1 cellular context compared by ENCODE assay signal in genomic region chr19:48907671-48908070, GRCh38.
TF ChIP-seq lines count a peak whose summit lies in the region.

No MANE protein-coding gene starts in this region.

TF ChIP-seq in HepG2, 621 proteins besides CTCF, POLR2A, EP300 and RAD21 (continued from another document):
- TF ChIP-seq SPEN (CRISPR knock-in tag; IDR thresholded peaks at IDR 0.05; ENCODE audit: low read depth) (peak; percentile 65; the same call in 1 of the 2 replicates), SP140L (CRISPR knock-in tag; IDR thresholded peaks at IDR 0.05; ENCODE audit: borderline replicate concordance) (no peak), HCFC1 (IDR thresholded peaks at IDR 0.05; ENCODE audit: low read depth, low read length) (no peak), ZNF639 (CRISPR knock-in tag; conservative IDR thresholded peaks at IDR 0.05) (0 out of 2 replicates have a peak, but pooled peaks have one; percentile 46), NONO (IDR thresholded peaks at IDR 0.05) (no peak), NONO (CRISPR knock-in tag; conservative IDR thresholded peaks at IDR 0.05) (peak; percentile 77), YY1 (IDR thresholded peaks at IDR 0.05; ENCODE audit: insufficient read depth, insufficient replicate concordance, low read depth, low read length) (no peak), MAFF (IDR thresholded peaks at IDR 0.05; ENCODE audit: low read depth, low read length) (peak; percentile 96), ZNF329 (CRISPR knock-in tag; IDR thresholded peaks at IDR 0.05; ENCODE audit: low read depth) (no peak), BCL6 (CRISPR knock-in tag; IDR thresholded peaks at IDR 0.05) (peak; percentile 68; the same call in 1 of the 2 replicates), EEA1 (CRISPR knock-in tag; IDR thresholded peaks at IDR 0.05; ENCODE audit: borderline replicate concordance) (no peak), ATF7 (IDR thresholded peaks at IDR 0.05) (no peak), ATF7 (CRISPR knock-in tag; IDR thresholded peaks at IDR 0.05) (peak; percentile 89), ZNF83 (CRISPR knock-in tag; IDR thresholded peaks at IDR 0.05; ENCODE audit: borderline replicate concordance) (no peak), ZNF703 (CRISPR knock-in tag; IDR thresholded peaks at IDR 0.05; ENCODE audit: borderline replicate concordance) (no peak), ERF (CRISPR knock-in tag; IDR thresholded peaks at IDR 0.05) (peak; percentile 39; the same call in 1 of the 2 replicates), MEIS2 (CRISPR knock-in tag; IDR thresholded peaks at IDR 0.05) (peak; percentile 41; the same call in 1 of the 2 replicates), ZBTB21 (CRISPR knock-in tag; IDR thresholded peaks at IDR 0.05) (0 out of 2 replicates have a peak, but pooled peaks have one; percentile 49), SMAD9 (CRISPR knock-in tag; IDR thresholded peaks at IDR 0.05) (no peak), ZNF678 (CRISPR knock-in tag; IDR thresholded peaks at IDR 0.05) (no peak), USF2 (IDR thresholded peaks at IDR 0.05; ENCODE audit: low read depth, low read length) (no peak), USF2 (CRISPR knock-in tag; IDR thresholded peaks at IDR 0.05; ENCODE audit: borderline replicate concordance) (no peak), YEATS2 (CRISPR knock-in tag; IDR thresholded peaks at IDR 0.05; ENCODE audit: borderline replicate concordance) (0 out of 2 replicates have a peak, but pooled peaks have one; percentile 32), NR2C2 (CRISPR knock-in tag; IDR thresholded peaks at IDR 0.05; ENCODE audit: borderline replicate concordance) (peak; percentile 94), ZEB1 (IDR thresholded peaks at IDR 0.05; ENCODE audit: insufficient replicate concordance, low read depth) (no peak), ZMYM3 (CRISPR knock-in tag; IDR thresholded peaks at IDR 0.05) (peak; percentile 46; the same call in 1 of the 2 replicates), SETDB1 (CRISPR knock-in tag; IDR thresholded peaks at IDR 0.05; ENCODE audit: borderline replicate concordance) (no peak), ZFX (CRISPR knock-in tag; IDR thresholded peaks at IDR 0.05; ENCODE audit: low read depth) (peak; percentile 49; the same call in 1 of the 2 replicates), ZFP1 (CRISPR knock-in tag; IDR thresholded peaks at IDR 0.05) (0 out of 2 replicates have a peak, but pooled peaks have one; percentile 37), ZSCAN25 (CRISPR knock-in tag; IDR thresholded peaks at IDR 0.05) (peak; percentile 96), RXRA (CRISPR knock-in tag; IDR thresholded peaks at IDR 0.05) (peak; percentile 86), ZNF350 (CRISPR knock-in tag; IDR thresholded peaks at IDR 0.05; ENCODE audit: borderline replicate concordance, low read depth) (peak; percentile 73; the same call in 1 of the 2 replicates), SKI (IDR thresholded peaks at IDR 0.05; ENCODE audit: partially characterized antibody) (peak; percentile 47), MEF2D (CRISPR knock-in tag; IDR thresholded peaks at IDR 0.05) (0 out of 2 replicates have a peak, but pooled peaks have one; percentile 43), YEATS4 (CRISPR knock-in tag; IDR thresholded peaks at IDR 0.05; ENCODE audit: borderline replicate concordance) (peak; percentile 53; the same call in 1 of the 2 replicates), MXD4 (CRISPR knock-in tag; IDR thresholded peaks at IDR 0.05) (peak; percentile 26; the same call in 1 of the 2 replicates), SNAPC2 (CRISPR knock-in tag; IDR thresholded peaks at IDR 0.05) (no peak), SNAI1 (CRISPR knock-in tag; IDR thresholded peaks at IDR 0.05; ENCODE audit: borderline replicate concordance) (no peak), HDAC2 (CRISPR knock-in tag; IDR thresholded peaks at IDR 0.05) (peak; percentile 85), KAT8 (CRISPR knock-in tag; IDR thresholded peaks at IDR 0.05) (peak; percentile 49; the same call in 1 of the 2 replicates), PHF21A (CRISPR knock-in tag; IDR thresholded peaks at IDR 0.05) (peak; percentile 76; the same call in 1 of the 2 replicates), FOXK1 (CRISPR knock-in tag; IDR thresholded peaks at IDR 0.05; ENCODE audit: borderline replicate concordance, low read depth) (peak; percentile 35; the same call in 1 of the 2 replicates), TOPORS (CRISPR knock-in tag; IDR thresholded peaks at IDR 0.05) (no peak), SP5 (CRISPR knock-in tag; IDR thresholded peaks at IDR 0.05; ENCODE audit: borderline replicate concordance, low read depth) (peak; percentile 75), TRAFD1 (CRISPR knock-in tag; IDR thresholded peaks at IDR 0.05; ENCODE audit: borderline replicate concordance) (peak; percentile 28; the same call in 1 of the 2 replicates), ZNF761 (CRISPR knock-in tag; conservative IDR thresholded peaks at IDR 0.05) (no peak), ZFY (CRISPR knock-in tag; IDR thresholded peaks at IDR 0.05) (0 out of 2 replicates have a peak, but pooled peaks have one; percentile 20)
- TF ChIP-seq, protein P1, sequence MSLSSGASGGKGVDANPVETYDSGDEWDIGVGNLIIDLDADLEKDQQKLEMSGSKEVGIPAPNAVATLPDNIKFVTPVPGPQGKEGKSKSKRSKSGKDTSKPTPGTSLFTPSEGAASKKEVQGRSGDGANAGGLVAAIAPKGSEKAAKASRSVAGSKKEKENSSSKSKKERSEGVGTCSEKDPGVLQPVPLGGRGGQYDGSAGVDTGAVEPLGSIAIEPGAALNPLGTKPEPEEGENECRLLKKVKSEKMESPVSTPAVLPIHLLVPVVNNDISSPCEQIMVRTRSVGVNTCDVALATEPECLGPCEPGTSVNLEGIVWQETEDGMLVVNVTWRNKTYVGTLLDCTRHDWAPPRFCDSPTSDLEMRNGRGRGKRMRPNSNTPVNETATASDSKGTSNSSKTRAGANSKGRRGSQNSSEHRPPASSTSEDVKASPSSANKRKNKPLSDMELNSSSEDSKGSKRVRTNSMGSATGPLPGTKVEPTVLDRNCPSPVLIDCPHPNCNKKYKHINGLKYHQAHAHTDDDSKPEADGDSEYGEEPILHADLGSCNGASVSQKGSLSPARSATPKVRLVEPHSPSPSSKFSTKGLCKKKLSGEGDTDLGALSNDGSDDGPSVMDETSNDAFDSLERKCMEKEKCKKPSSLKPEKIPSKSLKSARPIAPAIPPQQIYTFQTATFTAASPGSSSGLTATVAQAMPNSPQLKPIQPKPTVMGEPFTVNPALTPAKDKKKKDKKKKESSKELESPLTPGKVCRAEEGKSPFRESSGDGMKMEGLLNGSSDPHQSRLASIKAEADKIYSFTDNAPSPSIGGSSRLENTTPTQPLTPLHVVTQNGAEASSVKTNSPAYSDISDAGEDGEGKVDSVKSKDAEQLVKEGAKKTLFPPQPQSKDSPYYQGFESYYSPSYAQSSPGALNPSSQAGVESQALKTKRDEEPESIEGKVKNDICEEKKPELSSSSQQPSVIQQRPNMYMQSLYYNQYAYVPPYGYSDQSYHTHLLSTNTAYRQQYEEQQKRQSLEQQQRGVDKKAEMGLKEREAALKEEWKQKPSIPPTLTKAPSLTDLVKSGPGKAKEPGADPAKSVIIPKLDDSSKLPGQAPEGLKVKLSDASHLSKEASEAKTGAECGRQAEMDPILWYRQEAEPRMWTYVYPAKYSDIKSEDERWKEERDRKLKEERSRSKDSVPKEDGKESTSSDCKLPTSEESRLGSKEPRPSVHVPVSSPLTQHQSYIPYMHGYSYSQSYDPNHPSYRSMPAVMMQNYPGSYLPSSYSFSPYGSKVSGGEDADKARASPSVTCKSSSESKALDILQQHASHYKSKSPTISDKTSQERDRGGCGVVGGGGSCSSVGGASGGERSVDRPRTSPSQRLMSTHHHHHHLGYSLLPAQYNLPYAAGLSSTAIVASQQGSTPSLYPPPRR (CRISPR knock-in tag; IDR thresholded peaks at IDR 0.05; ENCODE audit: borderline replicate concordance) = peak; percentile 78
- TF ChIP-seq, protein P2, sequence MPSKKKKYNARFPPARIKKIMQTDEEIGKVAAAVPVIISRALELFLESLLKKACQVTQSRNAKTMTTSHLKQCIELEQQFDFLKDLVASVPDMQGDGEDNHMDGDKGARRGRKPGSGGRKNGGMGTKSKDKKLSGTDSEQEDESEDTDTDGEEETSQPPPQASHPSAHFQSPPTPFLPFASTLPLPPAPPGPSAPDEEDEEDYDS (CRISPR knock-in tag; IDR thresholded peaks at IDR 0.05) = peak; percentile 31; the same call in 1 of the 2 replicates
